In genomic region chr17:39739020-39739884, GRCh38 we compare ENCODE assay signal across 1 cellular context.
TF ChIP-seq lines count a peak whose summit lies in the region.

No MANE protein-coding gene starts in this region.

TF ChIP-seq in endothelial cell of umbilical vein, 7 proteins besides CTCF, POLR2A, EP300 and RAD21:
- TF ChIP-seq MAX (IDR thresholded peaks at IDR 0.05; ENCODE audit: insufficient read depth, insufficient read length), result no peak
- TF ChIP-seq EZH2 (IDR thresholded peaks at IDR 0.05; ENCODE audit: borderline replicate concordance, low read depth, low read length, severe bottlenecking), result no peak
- TF ChIP-seq POLR2AphosphoS5 (IDR thresholded peaks at IDR 0.05; ENCODE audit: insufficient read depth, low read depth, low read length), result no peak
- TF ChIP-seq GATA2 (IDR thresholded peaks at IDR 0.05; ENCODE audit: insufficient read depth, insufficient read length, low read depth, low read length), result no peak
- TF ChIP-seq FOS (IDR thresholded peaks at IDR 0.05; ENCODE audit: borderline replicate concordance, insufficient read depth, low read length), result no peak
- no peak for TF ChIP-seq MYC (IDR thresholded peaks at IDR 0.05; ENCODE audit: low read depth, low read length)
TF ChIP-seq in endothelial cell of umbilical vein: peak in this region for 0.
